Comparison of ENCODE assay signal across 8 cellular contexts in genomic region chr3:58584690-58585004, GRCh38. TPM values are rescaled to one million over a fixed set of nuclear protein-coding genes. Genes with fewer than 3 reads are reported as not detected.
DNase-seq lines count a peak whose midpoint lies in the region; ATAC-seq and TF ChIP-seq lines count a peak whose summit lies in the region.

No MANE protein-coding gene starts in this region.

- H3K4me3 ChIP-seq in fibroblast of the aortic adventitia (ENCODE audit: low read depth, low read length) (peak overlapping the region; percentile 69), skeletal muscle satellite cell (ENCODE audit: low read length) (peak overlapping the region; percentile 75)

- H3K27me3 Mint-ChIP-seq in T-helper 17 cell: peaks cover 53% of the 10 kb centered on the region

- H3K27me3 ChIP-seq in skeletal muscle satellite cell (ENCODE audit: control insufficient read depth, insufficient read depth, low read length): peaks cover 27% of the 10 kb centered on the region

- no peak for DNase-seq in T-helper 17 cell
- no peak for DNase-seq in fibroblast of the aortic adventitia (ENCODE audit: low read depth)
- DNase-seq in NCI-H128 (lab: John Stamatoyannopoulos, UW; ENCODE audit: unreplicated experiment): no peak
- DNase-seq in COLO668 (lab: John Stamatoyannopoulos, UW; ENCODE audit: unreplicated experiment): no peak
- no peak for DNase-seq in NCI-H2171 treated with DMSO at 0.1 percent for 48 hours (lab: John Stamatoyannopoulos, UW)

- peaks cover 19% of the 10 kb centered on the region for H3K4me1 Mint-ChIP-seq in T-helper 17 cell

- no peak for TF ChIP-seq CTCF in fibroblast of the aortic adventitia (IDR thresholded peaks at IDR 0.05; ENCODE audit: insufficient read depth, low read length)

- ATAC-seq in GM21723 (IDR thresholded peaks at IDR 0.05; ENCODE audit: unreplicated experiment): peak; percentile 10
- peak; percentile 33 for ATAC-seq in T-helper 17 cell
- no peak for ATAC-seq in HG03045 (IDR thresholded peaks at IDR 0.05; ENCODE audit: unreplicated experiment)

- no peaks in the 10 kb centered on the region for H3K36me3 ChIP-seq in skeletal muscle satellite cell (ENCODE audit: insufficient read depth, low read length)

- peaks cover 5% of the 10 kb centered on the region for H3K36me3 Mint-ChIP-seq in T-helper 17 cell (ENCODE audit: low read depth)

- H3K9ac ChIP-seq in skeletal muscle satellite cell (ENCODE audit: low read depth, low read length): peak overlapping the region; percentile 74

- peak overlapping the region; percentile 92 for H3K4me3 Mint-ChIP-seq in T-helper 17 cell

- H3K4me2 ChIP-seq in skeletal muscle satellite cell (ENCODE audit: low read length): peak overlapping the region; percentile 97

- H3K9me3 ChIP-seq in T-helper 17 cell (ENCODE audit: control insufficient read depth, low read length, poor library complexity, severe bottlenecking) (no peaks in the 10 kb centered on the region), skeletal muscle satellite cell (replicated peaks; ENCODE audit: low read length) (no peaks in the 10 kb centered on the region)

- H3K4me1 ChIP-seq in skeletal muscle satellite cell (ENCODE audit: control insufficient read depth, insufficient read depth, low read length): peaks cover 11% of the 10 kb centered on the region

- peak overlapping the region; percentile 10 for H3K27ac Mint-ChIP-seq in T-helper 17 cell

RNA-seq across cellular contexts. Expression of gene FAM107A, which starts 7.5 kb away (rescaled TPM):
- not detected for total RNA-seq in T-helper 17 cell
- total RNA-seq in fibroblast of the aortic adventitia (ENCODE audit: low replicate concordance): 0.54 TPM in 1 of 2 replicates, not detected in the other
- total RNA-seq in skeletal muscle satellite cell (2012; rRNA removed): 0.22 TPM in 1 of 2 replicates, not detected in the other

RNA-seq across cellular contexts. Expression of gene ACOX2, which starts 47.7 kb away (rescaled TPM):
- total RNA-seq in T-helper 17 cell (not detected), fibroblast of the aortic adventitia (ENCODE audit: low replicate concordance) (19.2 and 29.5 TPM in 2 replicates)
- total RNA-seq in skeletal muscle satellite cell (2012; rRNA removed): 13.8 and 15.7 TPM in 2 replicates

Comparison
In these comparisons a context has a peak if more than half of its experiments do, and no peak if none do; other contexts are left out.
1. RNA of gene ACOX2, which starts 47.7 kb away (total RNA-seq): 19.2 to 29.5 TPM in fibroblast of the aortic adventitia; not detected in T-helper 17 cell; every median in the first group is over 10 times any median in the second.